In genomic region chr1:181021811-181022434, GRCh38 we compare ENCODE assay signal across 8 cellular contexts. TPM values are rescaled to one million over a fixed set of nuclear protein-coding genes. Genes with fewer than 3 reads are reported as not detected.
DNase-seq lines count a peak whose midpoint lies in the region; ATAC-seq and TF ChIP-seq lines count a peak whose summit lies in the region.

No MANE protein-coding gene starts in this region.

- H3K27ac Mint-ChIP-seq in activated B cell treated with CpG ODN at 0.5 μM for 24 hours, result peak overlapping the region; percentile 94

- H3K4me1 Mint-ChIP-seq in activated B cell treated with CpG ODN at 0.5 μM for 24 hours, result peaks cover 40% of the 10 kb centered on the region

- intact Hi-C loops in activated B cell treated with CpG ODN at 0.5 μM for 24 hours (cut with micrococcal nuclease), result loop anchor here (1.0 to 10.0 kb wide), 12 partner anchors 11 to 1657 kb away; partner anchors contain the start of genes ACBD6, AXDND1, CEP350 and MR1

- TF ChIP-seq POLR2A in GM15510 (IDR thresholded peaks at IDR 0.05; ENCODE audit: borderline replicate concordance, extremely low read depth, insufficient read length), result peak; percentile 42

- H3K4me3 Mint-ChIP-seq in activated B cell treated with CpG ODN at 0.5 μM for 24 hours, result peak overlapping the region; percentile 96

- POLR2A ChIA-PET in activated B cell treated with CpG ODN at 0.5 μM for 24 hours (lab: Charles Lee), result interaction anchor here (0.7 to 4.6 kb wide), 16 partner anchors 9 to 1067 kb away, joined by 3 to 87 read pairs (median 6); partner anchors contain the start of genes ACBD6, IER5 and MR1

- H3K27me3 Mint-ChIP-seq in activated B cell treated with CpG ODN at 0.5 μM for 24 hours, result no peaks in the 10 kb centered on the region

- peak; percentile 34 for ATAC-seq in HG02759 (IDR thresholded peaks at IDR 0.05; ENCODE audit: unreplicated experiment)
- peak; percentile 37 for ATAC-seq in activated B cell treated with CpG ODN at 0.5 μM for 24 hours (ENCODE audit: low read depth)
- no peak for ATAC-seq in GM18858 (IDR thresholded peaks at IDR 0.05; ENCODE audit: unreplicated experiment)

- no peaks in the 10 kb centered on the region for H3K9me3 Mint-ChIP-seq in activated B cell treated with CpG ODN at 0.5 μM for 24 hours

- peak; percentile 8 for DNase-seq in NCI-H2029 treated with DMSO at 0.1 percent for 48 hours (lab: John Stamatoyannopoulos, UW)
- no peak for DNase-seq in activated B cell treated with CpG ODN at 0.5 μM for 24 hours
- peak; percentile 35 for DNase-seq in central memory CD4-positive, alpha-beta T cell
- DNase-seq in inferior parietal cortex (ENCODE audit: extremely low spot score), result peak; percentile 50
- peak; percentile 36 to 61 for DNase-seq in stimulated activated CD4-positive, alpha-beta T cell treated with anti-CD3 and anti-CD28 coated beads, Interleukin-12 subunit alpha, Interleukin-12 subunit beta, amount 100 ng/mL, for 24 hours (ENCODE audit: low read depth in 2 of 2)

- H3K36me3 Mint-ChIP-seq in activated B cell treated with CpG ODN at 0.5 μM for 24 hours (ENCODE audit: low read depth), result peaks cover 21% of the 10 kb centered on the region

- no peak for TF ChIP-seq CTCF in activated B cell treated with CpG ODN at 0.5 μM for 24 hours (IDR thresholded peaks at IDR 0.05)

- CTCF ChIA-PET in activated B cell treated with CpG ODN at 0.5 μM for 24 hours (lab: Charles Lee), result interaction anchor here (1.3 to 2.0 kb wide), 3 partner anchors 11 to 140 kb away, joined by 5 to 7 read pairs (median 6); partner anchors contain the start of gene MR1

RNA-seq across cellular contexts. Expression of gene STX6, which starts 0.7 kb away (rescaled TPM):
- total RNA-seq in activated B cell treated with CpG ODN at 0.5 μM for 24 hours, result 20.3 and 22.8 TPM in 2 replicates

RNA-seq across cellular contexts. Expression of gene MR1, which starts 11.9 kb away (rescaled TPM):
- total RNA-seq in activated B cell treated with CpG ODN at 0.5 μM for 24 hours, result 24.3 and 24.8 TPM in 2 replicates
